Comparison of ENCODE assay signal across 21 cellular contexts in the genomic region with DNA sequence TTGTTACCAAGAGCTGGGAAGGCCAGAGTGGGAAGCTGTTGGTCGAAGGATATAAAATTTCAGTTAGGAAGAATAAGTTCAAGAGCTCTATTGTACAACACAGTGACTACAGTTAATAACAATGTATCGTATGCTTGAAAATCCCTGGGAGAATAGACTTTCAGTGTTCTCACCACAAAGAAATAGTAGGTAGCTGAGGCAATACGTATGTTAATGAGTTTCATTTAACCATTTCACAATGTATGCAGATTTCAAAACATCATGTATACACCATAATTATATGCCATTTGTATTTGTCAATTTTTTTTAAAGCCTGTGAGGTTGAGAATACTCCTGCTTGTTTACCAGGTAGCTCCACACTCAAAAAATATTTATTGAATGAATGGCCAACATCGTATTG. TPM values are rescaled to one million over a fixed set of nuclear protein-coding genes. Genes with fewer than 3 reads are reported as not detected.
"Had no signal": no experiment of that assay in that cellular context is flagged by ENCODE, and none has a peak within 500 bp of the region (broad histone marks: within the 10 kb centered on the region; RNA-seq: fewer than 3 reads in every experiment).

No MANE protein-coding gene starts in this region.

- H3K4me1 ChIP-seq: adrenal gland had no signal

- ATAC-seq: activated T-cell treated with anti-CD3 and anti-CD28 coated beads, Interleukin-2, amount 50 U/mL, for 72 hours; natural killer cell treated with Interleukin-12 subunit alpha and Interleukin-12 subunit beta and Interleukin-15 and Interleukin-18, amount 100 ng/mL, for 72 hours; stimulated activated naive CD8-positive, alpha-beta T cell treated with anti-CD3 and anti-CD28 coated beads, Interleukin-15, amount 100 ng/mL, for 72 hours; T-helper 17 cell had no signal

- H3K4me1 Mint-ChIP-seq: activated naive CD4-positive, alpha-beta T cell treated with anti-CD3 and anti-CD28 coated beads, Interleukin-2, amount 50 U/mL, for 24 hours; stimulated activated naive CD8-positive, alpha-beta T cell treated with anti-CD3 and anti-CD28 coated beads, Interleukin-15, amount 100 ng/mL, for 72 hours; T-helper 17 cell had no signal

- H3K36me3 ChIP-seq: adrenal gland, esophagus muscularis mucosa, neutrophil, SJSA1 had no signal

- H3K27ac Mint-ChIP-seq: activated naive CD4-positive, alpha-beta T cell treated with anti-CD3 and anti-CD28 coated beads, Interleukin-2, amount 50 U/mL, for 24 hours; activated T-cell treated with anti-CD3 and anti-CD28 coated beads, Interleukin-2, amount 50 U/mL, for 72 hours; natural killer cell treated with Interleukin-12 subunit alpha and Interleukin-12 subunit beta and Interleukin-15 and Interleukin-18, amount 100 ng/mL, for 72 hours; T-helper 17 cell; type B pancreatic cell had no signal

- H3K27me3 Mint-ChIP-seq: activated naive CD4-positive, alpha-beta T cell treated with anti-CD3 and anti-CD28 coated beads, Interleukin-2, amount 50 U/mL, for 24 hours; natural killer cell treated with Interleukin-12 subunit alpha and Interleukin-12 subunit beta and Interleukin-15 and Interleukin-18, amount 100 ng/mL, for 72 hours; stimulated activated naive CD8-positive, alpha-beta T cell treated with anti-CD3 and anti-CD28 coated beads, Interleukin-15, amount 100 ng/mL, for 72 hours; T-helper 17 cell had no signal

- H3K36me3 Mint-ChIP-seq: activated naive CD4-positive, alpha-beta T cell treated with anti-CD3 and anti-CD28 coated beads, Interleukin-2, amount 50 U/mL, for 24 hours; natural killer cell treated with Interleukin-12 subunit alpha and Interleukin-12 subunit beta and Interleukin-15 and Interleukin-18, amount 100 ng/mL, for 72 hours; type B pancreatic cell had no signal

- H3K27ac ChIP-seq: esophagus muscularis mucosa, neutrophil, SJSA1, skin epidermis, VCaP had no signal

- H3K4me3 ChIP-seq: adrenal gland, esophagus muscularis mucosa, SJSA1, skin epidermis had no signal

- H3K27me3 ChIP-seq: adrenal gland, esophagus muscularis mucosa, neutrophil, SJSA1 had no signal

- DNase-seq: activated CD4-positive, alpha-beta T cell treated with anti-CD3 and anti-CD28 coated beads, Interleukin-2, amount 50 U/mL, for 4 hours; activated effector memory CD4-positive, alpha-beta T cell treated with anti-CD3 and anti-CD28 coated beads, Interleukin-2, amount 50 U/mL, for 16 hours; activated T-cell treated with anti-CD3 and anti-CD28 coated beads, Interleukin-2, amount 50 U/mL, for 72 hours; adrenal gland; central memory CD4-positive, alpha-beta T cell; effector CD8-positive, alpha-beta T cell; kidney; posterior cingulate gyrus; stimulated activated CD4-positive, alpha-beta T cell treated with anti-CD3 and anti-CD28 coated beads, Interleukin-15, amount 100 ng/mL, for 24 hours; stimulated activated CD4-positive, alpha-beta T cell treated with anti-CD3 and anti-CD28 coated beads, Interleukin-2, amount 100 ng/mL, for 48 hours; stimulated activated naive CD8-positive, alpha-beta T cell treated with anti-CD3 and anti-CD28 coated beads, Interleukin-15, amount 100 ng/mL, for 72 hours; T-helper 17 cell had no signal

- H3K4me3 Mint-ChIP-seq: activated naive CD4-positive, alpha-beta T cell treated with anti-CD3 and anti-CD28 coated beads, Interleukin-2, amount 50 U/mL, for 24 hours; activated T-cell treated with anti-CD3 and anti-CD28 coated beads, Interleukin-2, amount 50 U/mL, for 72 hours; natural killer cell treated with Interleukin-12 subunit alpha and Interleukin-12 subunit beta and Interleukin-15 and Interleukin-18, amount 100 ng/mL, for 72 hours; stimulated activated naive CD8-positive, alpha-beta T cell treated with anti-CD3 and anti-CD28 coated beads, Interleukin-15, amount 100 ng/mL, for 72 hours; T-helper 17 cell; type B pancreatic cell had no signal

- H3K9me3 Mint-ChIP-seq: type B pancreatic cell had no signal

RNA-seq across cellular contexts. Expression of a gene that starts 41.5 kb away (rescaled TPM):
- total RNA-seq: activated CD8-positive, alpha-beta memory T cell treated with anti-CD3 and anti-CD28 coated beads for 36 hours; activated T-cell treated with anti-CD3 and anti-CD28 coated beads, Interleukin-2, amount 50 U/mL, for 72 hours; natural killer cell treated with Interleukin-12 subunit alpha and Interleukin-12 subunit beta and Interleukin-15 and Interleukin-18, amount 100 ng/mL, for 72 hours; T-helper 17 cell had no signal
